26 cellular contexts compared by ENCODE assay signal in genomic region chr1:24250224-24250623, GRCh38.
"Had no signal": no experiment of that assay in that cellular context is flagged by ENCODE, and none has a peak within 500 bp of the region (broad histone marks: within the 10 kb centered on the region; RNA-seq: fewer than 3 reads in every experiment).

No MANE protein-coding gene starts in this region.

- H3K4me1 ChIP-seq: neural progenitor cell, parathyroid adenoma, psoas muscle, stomach, tibial nerve, upper lobe of left lung, vagina had no signal

- H3K79me2 ChIP-seq: parathyroid adenoma had no signal

- H3K9me3 ChIP-seq: ovary, psoas muscle, stomach, thoracic aorta, thyroid gland, upper lobe of left lung, vagina had no signal

- H3K27me3 ChIP-seq: neural progenitor cell, ovary, stomach, thyroid gland, tibial nerve, upper lobe of left lung, vagina had no signal

- FAIRE-seq: small intestine, urothelium cell line had no signal

- H3K36me3 ChIP-seq: neural progenitor cell, ovary, stomach, thoracic aorta, thyroid gland, tibial nerve, upper lobe of left lung, vagina had no signal

- H3K27ac ChIP-seq: neural progenitor cell, ovary, parathyroid adenoma, psoas muscle, stomach, thoracic aorta, thyroid gland, tibial nerve, upper lobe of left lung, vagina had no signal

- DNase-seq: naive thymus-derived CD4-positive, alpha-beta T cell; natural killer cell; occipital lobe; ovary; posterior cingulate gyrus; psoas muscle; right cardiac atrium; small intestine; stimulated activated CD4-positive, alpha-beta T cell treated with anti-CD3 and anti-CD28 coated beads, Interleukin-15, amount 100 ng/mL, for 24 hours; stimulated activated CD4-positive, alpha-beta T cell treated with anti-CD3 and anti-CD28 coated beads, Interleukin-2, amount 100 ng/mL, for 24 hours; stimulated activated CD4-positive, alpha-beta T cell treated with anti-CD3 and anti-CD28 coated beads, Interleukin-2, amount 100 ng/mL, for 48 hours; stimulated activated CD4-positive, alpha-beta T cell treated with anti-CD3 and anti-CD28 coated beads, Interleukin-4, amount 100 ng/mL, for 24 hours; stimulated activated naive B cell treated with anti-CD40 and anti-IgM and Interleukin-4, amounts not matched to agents 10 μg/mL and 1 μg/mL and 100 μg/mL, for 72 hours; stimulated activated naive CD4-positive, alpha-beta T cell treated with Interleukin-2 at 50 U/mL for 16 hours; stomach; thyroid gland; trophoblast cell; upper lobe of left lung had no signal

- H3K4me2 ChIP-seq: neural progenitor cell had no signal

- H2AFZ ChIP-seq: neural progenitor cell, parathyroid adenoma had no signal

- H3K9ac ChIP-seq: neural progenitor cell, parathyroid adenoma had no signal

- H3K4me3 ChIP-seq: neural progenitor cell, ovary, psoas muscle, stomach, thoracic aorta, thyroid gland, tibial nerve, upper lobe of left lung, vagina had no signal

- ATAC-seq: naive thymus-derived CD4-positive, alpha-beta T cell; natural killer cell; psoas muscle; right cardiac atrium; sciatic nerve; stimulated activated effector memory CD8-positive, alpha-beta T cell treated with anti-CD3 and anti-CD28 coated beads, Interleukin-12 subunit alpha, Interleukin-12 subunit beta, amount 100 ng/mL, for 72 hours had no signal
